ENCODE assay signal across 8 cellular contexts in the genomic region with DNA sequence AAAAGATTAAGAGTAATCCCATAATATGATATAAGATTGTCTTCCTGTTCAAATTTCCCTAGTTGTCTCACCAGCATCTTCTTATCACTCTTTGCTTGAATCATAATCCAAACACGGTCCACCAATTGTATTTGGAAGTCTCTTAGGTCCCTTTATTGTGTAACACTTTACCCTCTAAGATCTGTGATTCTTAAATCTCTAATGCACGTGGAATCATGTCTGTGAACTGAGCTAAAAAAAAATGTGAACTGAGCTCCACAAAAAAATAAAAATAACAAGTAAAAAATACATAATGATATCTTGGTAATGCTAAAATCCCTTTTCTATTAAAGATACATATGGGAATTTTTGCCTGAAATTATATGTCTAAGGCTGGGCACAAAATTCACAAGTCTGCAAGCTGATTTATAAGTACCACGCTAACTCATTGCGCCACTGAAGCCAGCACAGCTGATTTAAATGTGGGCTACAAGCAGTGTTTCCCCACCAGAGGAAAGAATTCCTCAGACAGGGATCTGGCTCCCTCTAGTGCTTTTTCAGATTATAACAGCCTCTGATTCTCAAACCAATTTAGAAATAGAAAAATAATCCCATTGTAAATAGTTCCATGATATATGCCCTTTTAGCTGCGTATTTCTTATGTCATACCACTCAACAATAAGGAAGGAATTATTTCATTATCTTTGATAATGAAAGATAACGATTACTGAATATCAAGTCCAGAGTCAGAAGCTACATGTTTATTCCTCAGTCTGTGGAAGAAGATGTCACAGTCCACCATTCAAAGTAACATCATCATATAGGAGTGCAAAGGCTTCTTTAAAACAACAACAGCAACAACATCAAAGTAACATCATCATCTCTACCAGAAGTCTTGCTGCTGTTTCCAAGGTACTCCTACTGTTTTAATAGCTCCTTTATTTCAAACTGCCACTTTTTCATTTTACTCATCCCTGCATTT. TPM values are rescaled to one million over a fixed set of nuclear protein-coding genes. Genes with fewer than 3 reads are reported as not detected.
A peak's percentile ranks its signal among the peaks of the same experiment; 100 is the strongest.
DNase-seq lines count a peak whose midpoint lies in the region; ATAC-seq and TF ChIP-seq lines count a peak whose summit lies in the region.

No MANE protein-coding gene starts in this region.

- DNase-seq in COR-L47 (lab: John Stamatoyannopoulos, UW) (peak; percentile 77), NCI-H2196 treated with DMSO at 0.1 percent for 48 hours (lab: John Stamatoyannopoulos, UW; ENCODE audit: unreplicated experiment) (peak; percentile 13), erythroblast (lab: John Stamatoyannopoulos, UW) (peak; percentile 63 to 82), aorta (peak in 1 of 2 donors; percentile 67)
- peak in 6 of 9 donors; percentile 28 to 55 (median 46) for DNase-seq in naive thymus-derived CD4-positive, alpha-beta T cell

- no peaks in the 10 kb centered on the region for H3K4me1 Mint-ChIP-seq in naive thymus-derived CD4-positive, alpha-beta T cell

- H3K36me3 ChIP-seq in naive thymus-derived CD4-positive, alpha-beta T cell (ENCODE audit: control insufficient read depth in 2 of 3, insufficient read depth in 3 of 3, low read length in 3 of 3): no peaks in the 10 kb centered on the region
- no peaks in the 10 kb centered on the region for H3K36me3 ChIP-seq in aorta (ENCODE audit: control insufficient read depth in 1 of 2, insufficient read depth in 2 of 2, low read length in 1 of 2)

- WGBS in aorta, 2 donors: 5 to 6% methylated on average over 6 of the region's 6 CpGs

- POLR2A ChIA-PET in naive thymus-derived CD4-positive, alpha-beta T cell (lab: Charles Lee): interaction anchor here (0.8 to 1.2 kb wide), 2 partner anchors 22 to 1651 kb away, joined by 3 read pairs; partner anchors contain the start of gene MMADHC

- no peaks in the 10 kb centered on the region for H3K36me3 Mint-ChIP-seq in naive thymus-derived CD4-positive, alpha-beta T cell

- peak; percentile 90 for TF ChIP-seq CTCF in VCaP (conservative IDR thresholded peaks at IDR 0.05)

- peak; percentile 68 for ATAC-seq in GM19023 (IDR thresholded peaks at IDR 0.05; ENCODE audit: unreplicated experiment)
- peak; percentile 72 for ATAC-seq in HG03175 (IDR thresholded peaks at IDR 0.05; ENCODE audit: unreplicated experiment)
- ATAC-seq in naive thymus-derived CD4-positive, alpha-beta T cell: peak; percentile 81
- peak; percentile 92 for ATAC-seq in aorta (ENCODE audit: low FRiP score)

- intact Hi-C loops in naive thymus-derived CD4-positive, alpha-beta T cell (cut with micrococcal nuclease): loop anchor here (1.0 to 5.0 kb wide), 3 partner anchors 188 to 1642 kb away; partner anchors contain the start of gene RND3 (in 1 of the 2)
- intact Hi-C loops in aorta (cut with DNase I): loop anchor here (5.0 kb wide), 1 partner anchor 1642 kb away; no protein-coding TSS in a partner anchor

- H3K27ac ChIP-seq in VCaP (no peak overlapping the region), aorta (ENCODE audit: low read depth in 1 of 2, low read length in 2 of 2) (no peak overlapping the region)
- no peak overlapping the region for H3K27ac ChIP-seq in naive thymus-derived CD4-positive, alpha-beta T cell (ENCODE audit: low read depth, low read length)

- CTCF ChIA-PET in naive thymus-derived CD4-positive, alpha-beta T cell (lab: Charles Lee): interaction anchor here (0.8 to 4.5 kb wide), 9 partner anchors 9 to 1641 kb away, joined by 3 to 31 read pairs (median 3); no protein-coding TSS in a partner anchor

- no peak for TF ChIP-seq POLR2A in erythroblast (IDR thresholded peaks at IDR 0.05; ENCODE audit: low read length)

- no peaks in the 10 kb centered on the region for H3K9me3 ChIP-seq in naive thymus-derived CD4-positive, alpha-beta T cell (ENCODE audit: control insufficient read depth in 2 of 3, low read length in 3 of 3)
- no peaks in the 10 kb centered on the region for H3K9me3 ChIP-seq in aorta (ENCODE audit: control insufficient read depth, low read length)

- no peaks in the 10 kb centered on the region for H3K27me3 ChIP-seq in naive thymus-derived CD4-positive, alpha-beta T cell (ENCODE audit: control insufficient read depth in 2 of 2, insufficient read depth in 2 of 2, low read length in 2 of 2)
- H3K27me3 ChIP-seq in aorta (ENCODE audit: control insufficient read depth in 1 of 2, insufficient read depth in 2 of 2, low read length in 1 of 2): no peaks in the 10 kb centered on the region

- peak overlapping the region in 1 of 9 donors; percentile 32 for H3K27ac Mint-ChIP-seq in naive thymus-derived CD4-positive, alpha-beta T cell

- H3K4me1 ChIP-seq in naive thymus-derived CD4-positive, alpha-beta T cell (ENCODE audit: control insufficient read depth in 2 of 2, insufficient read depth in 2 of 2, low read length in 2 of 2): no peaks in the 10 kb centered on the region
- H3K4me1 ChIP-seq in aorta (ENCODE audit: control insufficient read depth in 1 of 2, insufficient read depth in 2 of 2, low read length in 2 of 2): no peaks in the 10 kb centered on the region

- no peaks in the 10 kb centered on the region for H3K9me3 Mint-ChIP-seq in naive thymus-derived CD4-positive, alpha-beta T cell

- no peak overlapping the region for H3K4me3 ChIP-seq in naive thymus-derived CD4-positive, alpha-beta T cell (ENCODE audit: low read length)
- H3K4me3 ChIP-seq in aorta (ENCODE audit: low read length in 2 of 2): no peak overlapping the region

- H3K27me3 Mint-ChIP-seq in naive thymus-derived CD4-positive, alpha-beta T cell: peaks cover 0 to 13% (median 0%) of the 10 kb centered on the region in 5 donors

- no peak overlapping the region for H3K4me3 Mint-ChIP-seq in naive thymus-derived CD4-positive, alpha-beta T cell

RNA-seq across cellular contexts. Expression of gene RBM43, which starts 22.9 kb away (rescaled TPM):
- 10 to 100 TPM in 4 of 5 experiments, 1 to 10 TPM in 1; 6.4 to 19.2 (median 15.7) TPM for total RNA-seq in naive thymus-derived CD4-positive, alpha-beta T cell
- polyA plus RNA-seq in naive thymus-derived CD4-positive, alpha-beta T cell: 1 to 10 TPM; 4.9 to 6.0 TPM
- 10 to 100 TPM in 1 of 2 donors, 1 to 10 TPM in 1; 3.7 to 11.7 TPM for total RNA-seq in aorta
- polyA plus RNA-seq in aorta: 10 to 100 TPM in 1 of 2 donors, 1 to 10 TPM in 1; 4.8 to 10.1 TPM

RNA-seq across cellular contexts. Expression of gene NMI, which starts 50.7 kb away (rescaled TPM):
- 10 to 100 TPM; 14.9 to 69.9 (median 29.3) TPM for total RNA-seq in naive thymus-derived CD4-positive, alpha-beta T cell
- 10 to 100 TPM; 28.8 to 51.4 TPM for polyA plus RNA-seq in naive thymus-derived CD4-positive, alpha-beta T cell
- total RNA-seq in aorta: 10 to 100 TPM; 10.1 to 13.6 TPM
- 10 to 100 TPM; 10.2 to 24.9 TPM for polyA plus RNA-seq in aorta
